18 cellular contexts compared by ENCODE assay signal in genomic region chr12:1848741-1849140, GRCh38.
DNase-seq lines count a peak whose midpoint lies in the region; ATAC-seq and TF ChIP-seq lines count a peak whose summit lies in the region.
"Had no signal": no experiment of that assay in that cellular context is flagged by ENCODE, and none has a peak within 500 bp of the region (broad histone marks: within the 10 kb centered on the region; RNA-seq: fewer than 3 reads in every experiment).

No MANE protein-coding gene starts in this region.

- H3K9me3 ChIP-seq in BLaER1: no peaks in the 10 kb centered on the region

- peak overlapping the region; percentile 93 for H3K4me2 ChIP-seq in BLaER1

- peaks cover 32% of the 10 kb centered on the region for H3K4me1 Mint-ChIP-seq in nephron progenitor cell

- peak overlapping the region; percentile 31 for H3K27ac Mint-ChIP-seq in nephron progenitor cell
- H3K27ac Mint-ChIP-seq: IgD-negative memory B cell had no signal

- no peak overlapping the region for H3K9ac ChIP-seq in BLaER1

- no peak for ATAC-seq in GM18867 (IDR thresholded peaks at IDR 0.05; ENCODE audit: unreplicated experiment)

- no peaks in the 10 kb centered on the region for H3K27me3 ChIP-seq in BLaER1

- peaks cover 40% of the 10 kb centered on the region for H3K27me3 Mint-ChIP-seq in nephron progenitor cell (ENCODE audit: low read depth, poor library complexity)

- H3K36me3 ChIP-seq in BLaER1: 0 out of 2 replicates have a peak, but pooled peaks cover 4% of the 10 kb centered on the region

- peak overlapping the region; percentile 18 for H3K4me3 Mint-ChIP-seq in nephron progenitor cell
- H3K4me3 Mint-ChIP-seq: IgD-negative memory B cell had no signal

- H3K4me1 ChIP-seq in BLaER1: peaks cover 97% of the 10 kb centered on the region

- H4K20me1 ChIP-seq in BLaER1: no peaks in the 10 kb centered on the region

- peak overlapping the region; percentile 71 for H3K27ac ChIP-seq in BLaER1
- H3K27ac ChIP-seq: HL-60 had no signal

- no peaks in the 10 kb centered on the region for H3K36me3 Mint-ChIP-seq in nephron progenitor cell (ENCODE audit: low read depth)

- H3K4me3 ChIP-seq in BLaER1: no peak overlapping the region

- TF ChIP-seq CTCF in nephron progenitor cell (IDR thresholded peaks at IDR 0.05): no peak

- DNase-seq in DMS 273 treated with DMSO at 0.1 percent for 48 hours (lab: John Stamatoyannopoulos, UW): peak; percentile 13
- peak; percentile 84 for DNase-seq in NCI-H69 (lab: John Stamatoyannopoulos, UW)
- DNase-seq in nephron progenitor cell: no peak
- DNase-seq in SW480 (ENCODE audit: low spot score): no peak
- no peak for DNase-seq in foreskin melanocyte
- DNase-seq: COR-L47; EL; Kasumi-1; MM.1S; NCI-H1105; NCI-H187; NCI-H510A treated with DMSO at 0.1 percent for 48 hours; NK-92 treated with Interleukin-12 subunit alpha and Interleukin-12 subunit beta, amount 100 ng/mL, for 24 hours; SIG-M5 had no signal

- no peaks in the 10 kb centered on the region for H3K9me3 Mint-ChIP-seq in nephron progenitor cell
- H3K9me3 Mint-ChIP-seq: IgD-negative memory B cell had no signal

Comparison
In these comparisons a context has a peak if more than half of its experiments do, and no peak if none do; other contexts are left out.
1. DNase-seq: peak in DMS 273 treated with DMSO at 0.1 percent for 48 hours (single experiment) and NCI-H69 (single experiment); none in nephron progenitor cell (single experiment), SW480 (single experiment) and foreskin melanocyte (single experiment).